In genomic region chr6:7939864-7940228, GRCh38 we compare ENCODE assay signal across 14 cellular contexts. TPM values are rescaled to one million over a fixed set of nuclear protein-coding genes. Genes with fewer than 3 reads are reported as not detected.
A peak's percentile ranks its signal among the peaks of the same experiment; 100 is the strongest.
DNase-seq lines count a peak whose midpoint lies in the region; ATAC-seq and TF ChIP-seq lines count a peak whose summit lies in the region.
"Had no signal": no experiment of that assay in that cellular context is flagged by ENCODE, and none has a peak within 500 bp of the region (broad histone marks: within the 10 kb centered on the region; RNA-seq: fewer than 3 reads in every experiment).

No MANE protein-coding gene starts in this region.

- H3K27me3 Mint-ChIP-seq in nephron progenitor cell (ENCODE audit: low read depth, poor library complexity) (peaks cover 9% of the 10 kb centered on the region), osteocyte (ENCODE audit: unreplicated experiment) (peaks cover 6% of the 10 kb centered on the region)
- peaks cover 2% of the 10 kb centered on the region for H3K27me3 Mint-ChIP-seq in activated CD8-positive, alpha-beta T cell treated with anti-CD3 and anti-CD28 coated beads, Interleukin-2, amount 10 ng/mL, durations not matched to agents 7 days and 5 days (ENCODE audit: low read depth)

- H3K4me1 Mint-ChIP-seq in nephron progenitor cell (peaks cover 14% of the 10 kb centered on the region), osteocyte (ENCODE audit: unreplicated experiment) (no peaks in the 10 kb centered on the region)
- H3K4me1 Mint-ChIP-seq in activated CD8-positive, alpha-beta T cell treated with anti-CD3 and anti-CD28 coated beads, Interleukin-2, amount 10 ng/mL, durations not matched to agents 7 days and 5 days (ENCODE audit: low read depth): no peaks in the 10 kb centered on the region
- H3K4me1 Mint-ChIP-seq: activated naive CD4-positive, alpha-beta T cell treated with anti-CD3 and anti-CD28 coated beads, Interleukin-2, amount 50 U/mL, for 24 hours; nephron had no signal

- CTCF ChIA-PET in activated CD8-positive, alpha-beta T cell treated with anti-CD3 and anti-CD28 coated beads, Interleukin-2, amount 10 ng/mL, durations not matched to agents 7 days and 5 days (lab: Charles Lee): no interaction called here

- ATAC-seq in GM18517 (IDR thresholded peaks at IDR 0.05; ENCODE audit: unreplicated experiment): peak; percentile 26
- peak; percentile 30 for ATAC-seq in GM21717 (IDR thresholded peaks at IDR 0.05; ENCODE audit: unreplicated experiment)
- ATAC-seq in HG03135 (IDR thresholded peaks at IDR 0.05; ENCODE audit: unreplicated experiment): no peak
- no peak for ATAC-seq in activated CD8-positive, alpha-beta T cell treated with anti-CD3 and anti-CD28 coated beads, Interleukin-2, amount 10 ng/mL, durations not matched to agents 7 days and 5 days
- ATAC-seq: foreskin keratinocyte had no signal

- peak overlapping the region; percentile 60 for H3K27ac Mint-ChIP-seq in nephron progenitor cell
- no peak overlapping the region for H3K27ac Mint-ChIP-seq in osteocyte (ENCODE audit: unreplicated experiment)
- no peak overlapping the region for H3K27ac Mint-ChIP-seq in activated CD8-positive, alpha-beta T cell treated with anti-CD3 and anti-CD28 coated beads, Interleukin-2, amount 10 ng/mL, durations not matched to agents 7 days and 5 days
- H3K27ac Mint-ChIP-seq: activated naive CD4-positive, alpha-beta T cell treated with anti-CD3 and anti-CD28 coated beads, Interleukin-2, amount 50 U/mL, for 24 hours; HFFc6; nephron; T-helper 1 cell treated with Interleukin-12 subunit alpha and Interleukin-12 subunit beta and Interleukin-4 antibody, amounts not matched to agents 30 μg/mL and 1 μg/mL, for 36 hours had no signal

- no peak overlapping the region for H3K4me3 Mint-ChIP-seq in nephron progenitor cell
- no peak overlapping the region for H3K4me3 Mint-ChIP-seq in osteocyte (ENCODE audit: unreplicated experiment)
- no peak overlapping the region for H3K4me3 Mint-ChIP-seq in activated CD8-positive, alpha-beta T cell treated with anti-CD3 and anti-CD28 coated beads, Interleukin-2, amount 10 ng/mL, durations not matched to agents 7 days and 5 days
- H3K4me3 Mint-ChIP-seq: activated naive CD4-positive, alpha-beta T cell treated with anti-CD3 and anti-CD28 coated beads, Interleukin-2, amount 50 U/mL, for 24 hours; HFFc6; nephron; T-helper 1 cell treated with Interleukin-12 subunit alpha and Interleukin-12 subunit beta and Interleukin-4 antibody, amounts not matched to agents 30 μg/mL and 1 μg/mL, for 36 hours had no signal

- peaks cover 7% of the 10 kb centered on the region for H3K9me3 Mint-ChIP-seq in nephron progenitor cell
- no peaks in the 10 kb centered on the region for H3K9me3 Mint-ChIP-seq in osteocyte (ENCODE audit: unreplicated experiment)
- H3K9me3 Mint-ChIP-seq in activated CD8-positive, alpha-beta T cell treated with anti-CD3 and anti-CD28 coated beads, Interleukin-2, amount 10 ng/mL, durations not matched to agents 7 days and 5 days (ENCODE audit: insufficient read depth): no peaks in the 10 kb centered on the region
- H3K9me3 Mint-ChIP-seq: activated naive CD4-positive, alpha-beta T cell treated with anti-CD3 and anti-CD28 coated beads, Interleukin-2, amount 50 U/mL, for 24 hours; HFFc6; nephron; T-helper 1 cell treated with Interleukin-12 subunit alpha and Interleukin-12 subunit beta and Interleukin-4 antibody, amounts not matched to agents 30 μg/mL and 1 μg/mL, for 36 hours had no signal

- DNase-seq in NCI-H69 (lab: John Stamatoyannopoulos, UW): peak; percentile 58
- DNase-seq in nephron progenitor cell: no peak
- no peak for DNase-seq in globus pallidus (ENCODE audit: low spot score)
- no peak for DNase-seq in osteocyte (ENCODE audit: extremely low spot score, unreplicated experiment)
- DNase-seq in activated CD8-positive, alpha-beta T cell treated with anti-CD3 and anti-CD28 coated beads, Interleukin-2, amount 10 ng/mL, durations not matched to agents 7 days and 5 days: no peak
- DNase-seq: foreskin keratinocyte; HFFc6; stimulated activated CD4-positive, alpha-beta T cell treated with anti-CD3 and anti-CD28 coated beads, Interleukin-12 subunit alpha, Interleukin-12 subunit beta, amount 100 ng/mL, for 4 hours had no signal

- H3K36me3 Mint-ChIP-seq in nephron progenitor cell (ENCODE audit: low read depth): no peaks in the 10 kb centered on the region
- no peaks in the 10 kb centered on the region for H3K36me3 Mint-ChIP-seq in osteocyte (ENCODE audit: unreplicated experiment)
- no peaks in the 10 kb centered on the region for H3K36me3 Mint-ChIP-seq in activated CD8-positive, alpha-beta T cell treated with anti-CD3 and anti-CD28 coated beads, Interleukin-2, amount 10 ng/mL, durations not matched to agents 7 days and 5 days (ENCODE audit: low read depth)

- POLR2A ChIA-PET in activated CD8-positive, alpha-beta T cell treated with anti-CD3 and anti-CD28 coated beads, Interleukin-2, amount 10 ng/mL, durations not matched to agents 7 days and 5 days (lab: Charles Lee): no interaction called here

- TF ChIP-seq CTCF in nephron progenitor cell (IDR thresholded peaks at IDR 0.05) (no peak), osteocyte (IDR thresholded peaks at IDR 0.05) (no peak)

RNA-seq across cellular contexts. Expression of gene TXNDC5, which starts 29.3 kb away (rescaled TPM):
- total RNA-seq in osteocyte: 148 and 153 TPM in 2 replicates
- 10 to 100 TPM; 35.0 to 36.9 TPM for total RNA-seq in activated CD8-positive, alpha-beta T cell treated with anti-CD3 and anti-CD28 coated beads, Interleukin-2, amount 10 ng/mL, durations not matched to agents 7 days and 5 days

Comparison
In these comparisons a context has a peak if more than half of its experiments do, and no peak if none do; other contexts are left out.
1. ATAC-seq: peak in GM18517 (single experiment) and GM21717 (single experiment); none in HG03135 (single experiment) and activated CD8-positive, alpha-beta T cell treated with anti-CD3 and anti-CD28 coated beads, Interleukin-2, amount 10 ng/mL, durations not matched to agents 7 days and 5 days (single experiment).